9 cellular contexts compared by ENCODE assay signal in the genomic region with DNA sequence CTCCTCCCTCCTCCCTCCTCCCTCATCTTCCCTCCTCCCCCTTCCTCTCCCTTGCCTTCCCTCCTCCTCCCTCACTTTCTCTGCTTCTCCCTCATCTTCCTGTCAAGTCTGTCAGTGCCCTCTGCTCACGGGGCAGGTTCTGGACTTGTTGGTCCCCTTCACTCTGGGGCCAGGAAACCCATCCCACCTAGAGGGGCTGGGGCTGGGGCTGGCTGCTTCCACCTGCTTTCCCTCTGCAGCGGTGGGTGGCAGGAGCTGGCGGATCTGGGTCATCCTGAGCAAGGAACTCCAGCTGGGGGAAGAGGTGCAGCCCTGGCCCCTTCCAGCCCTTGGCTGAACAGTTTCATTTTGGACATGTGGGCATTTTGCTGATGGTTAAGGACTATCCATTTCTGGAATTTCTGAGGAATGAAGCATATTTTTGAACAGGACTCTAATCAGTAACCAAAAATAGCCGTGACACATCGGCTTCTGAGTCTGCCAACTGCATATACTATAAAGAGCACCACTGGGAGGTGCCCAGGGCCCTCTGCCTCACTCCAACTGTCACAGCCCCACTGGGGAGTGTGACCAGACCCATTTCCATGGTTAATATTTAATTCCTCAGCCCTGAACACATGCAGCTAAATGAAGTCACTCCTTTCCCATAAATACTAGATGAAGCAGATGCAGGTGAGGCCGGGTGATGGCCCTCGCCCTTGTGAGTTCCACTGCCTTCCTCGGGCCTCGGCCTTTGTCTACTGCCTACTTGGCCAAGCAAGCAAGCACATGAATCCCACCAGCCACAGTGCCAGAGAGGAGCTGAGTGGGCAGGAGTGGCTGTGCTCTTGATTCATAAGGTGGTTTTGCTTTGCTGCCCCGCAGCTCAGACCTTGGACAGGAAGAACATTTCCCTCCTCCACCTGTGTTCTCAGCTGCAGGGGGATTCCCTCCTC. TPM values are rescaled to one million over a fixed set of nuclear protein-coding genes. Genes with fewer than 3 reads are reported as not detected.
DNase-seq lines count a peak whose midpoint lies in the region; ATAC-seq and TF ChIP-seq lines count a peak whose summit lies in the region.
"Had no signal": no experiment of that assay in that cellular context is flagged by ENCODE, and none has a peak within 500 bp of the region (broad histone marks: within the 10 kb centered on the region; RNA-seq: fewer than 3 reads in every experiment).

No MANE protein-coding gene starts in this region.

- ATAC-seq in body of pancreas: peak; percentile 85

- peak in 2 of 3 donors; percentile 36 to 42 for TF ChIP-seq POLR2A in body of pancreas (IDR thresholded peaks at IDR 0.05)

- no peak overlapping the region for H3K18ac ChIP-seq in mesenchymal stem cell (ENCODE audit: low read depth in 1 of 2, low read length in 2 of 2)

- intact Hi-C loops in body of pancreas (cut with DNase I): no loop called here

- no peaks in the 10 kb centered on the region for H3K4me1 ChIP-seq in HEK293 (ENCODE audit: control insufficient read depth, insufficient read depth, low read length)
- H3K4me1 ChIP-seq in body of pancreas: peaks cover 21% of the 10 kb centered on the region
- peaks cover 32% of the 10 kb centered on the region for H3K4me1 ChIP-seq in mesenchymal stem cell (ENCODE audit: control insufficient read depth, insufficient read depth, low read depth, low read length)
- H3K4me1 ChIP-seq in HAP-1: no peaks in the 10 kb centered on the region

- WGBS in body of pancreas, 2 donors: 15 to 44% methylated on average over 9 to 10 of the region's 10 CpGs
- 84% methylated on average over 9 of the region's 10 CpGs for WGBS in mesenchymal stem cell

- no peak overlapping the region for H3K4ac ChIP-seq in mesenchymal stem cell (ENCODE audit: low read depth in 1 of 2, low read length in 2 of 2)

- POLR2A ChIA-PET in HEK293 (lab: Yijun Ruan, JAX): no interaction called here

- H3K27ac ChIP-seq in HEK293 (ENCODE audit: extremely low read depth, low read depth, low read length) (no peak overlapping the region), body of pancreas (peak overlapping the region; percentile 38 to 81 (median 62)), mesenchymal stem cell (ENCODE audit: low read length, poor library complexity, severe bottlenecking) (peak overlapping the region; percentile 73)

- H3K9me3 ChIP-seq in HEK293 (ENCODE audit: control insufficient read depth, insufficient read depth, low read depth, low read length): no peaks in the 10 kb centered on the region
- H3K9me3 ChIP-seq in body of pancreas: no peaks in the 10 kb centered on the region
- H3K9me3 ChIP-seq in mesenchymal stem cell (ENCODE audit: control insufficient read depth, low read length): no peaks in the 10 kb centered on the region
- H3K9me3 ChIP-seq in HAP-1: no peaks in the 10 kb centered on the region

- peak overlapping the region; percentile 61 for H2AK5ac ChIP-seq in mesenchymal stem cell (ENCODE audit: low read length, severe bottlenecking)

- no peak overlapping the region for H4K8ac ChIP-seq in mesenchymal stem cell (ENCODE audit: low read length)

- peak overlapping the region; percentile 44 for H3K4me2 ChIP-seq in mesenchymal stem cell (ENCODE audit: low read length, poor library complexity, severe bottlenecking)

- no peak overlapping the region for H2BK120ac ChIP-seq in mesenchymal stem cell (ENCODE audit: low read depth, low read length)

- peak overlapping the region; percentile 84 for H2BK5ac ChIP-seq in mesenchymal stem cell (ENCODE audit: low read depth, low read length, poor library complexity, severe bottlenecking)

- TF ChIP-seq CTCF in AG09319 (IDR thresholded peaks at IDR 0.05; ENCODE audit: low read depth, low read length): no peak; the same call in none of the 2 replicates
- TF ChIP-seq CTCF in HEK293 (tag by site-specific recombination; IDR thresholded peaks at IDR 0.05): no peak
- TF ChIP-seq CTCF in body of pancreas (IDR thresholded peaks at IDR 0.05): peak in 3 of 7 experiments; percentile 5 to 20 (median 19)

- peak overlapping the region; percentile 74 for H3K9ac ChIP-seq in mesenchymal stem cell (ENCODE audit: low read length)

- peak; percentile 25 for DNase-seq in AG09319 (ENCODE audit: extremely low read depth, low read depth)
- peak; percentile 44 to 79 (median 70) for DNase-seq in body of pancreas
- peak; percentile 29 for DNase-seq in mesenchymal stem cell
- no peak for DNase-seq in activated T-cell treated with anti-CD3 and anti-CD28 coated beads, Interleukin-2, amount 50 U/mL, for 48 hours
- DNase-seq in NCI-H2107 (lab: John Stamatoyannopoulos, UW): no peak
- no peak for DNase-seq in HAP-1 (ENCODE audit: low spot score in 2 of 2)
- DNase-seq in Kasumi-1 (lab: John Stamatoyannopoulos, UW): no peak
- DNase-seq: DMS79 treated with DMSO at 0.1 percent for 48 hours had no signal

- H2BK15ac ChIP-seq in mesenchymal stem cell (ENCODE audit: low read depth, poor library complexity, severe bottlenecking): no peak overlapping the region

- H3K27me3 ChIP-seq in body of pancreas (no peaks in the 10 kb centered on the region), mesenchymal stem cell (ENCODE audit: control insufficient read depth in 1 of 2, insufficient read depth in 1 of 2, low read length in 2 of 2) (no peaks in the 10 kb centered on the region), HAP-1 (ENCODE audit: low read depth) (no peaks in the 10 kb centered on the region)

- H3K4me3 ChIP-seq in HEK293 (ENCODE audit: low read depth, low read length) (no peak overlapping the region), body of pancreas (no peak overlapping the region), mesenchymal stem cell (ENCODE audit: insufficient read depth in 1 of 2, low read depth in 1 of 2, low read length in 2 of 2) (no peak overlapping the region), HAP-1 (no peak overlapping the region)

- no peak overlapping the region for H2AFZ ChIP-seq in mesenchymal stem cell (ENCODE audit: low read depth, low read length)

- H3K14ac ChIP-seq in mesenchymal stem cell (ENCODE audit: low read length in 2 of 2): no peak overlapping the region

- H3K36me3 ChIP-seq in HEK293 (ENCODE audit: control insufficient read depth in 2 of 2, insufficient read depth in 1 of 2, low read length in 2 of 2) (no peaks in the 10 kb centered on the region), body of pancreas (replicated peaks in 1 of 2; ENCODE audit: insufficient read depth in 1 of 2, low read depth in 2 of 2) (no peaks in the 10 kb centered on the region), mesenchymal stem cell (ENCODE audit: control insufficient read depth in 1 of 2, insufficient read depth in 2 of 2, low read depth in 1 of 2, low read length in 2 of 2) (no peaks in the 10 kb centered on the region), HAP-1 (replicated peaks) (no peaks in the 10 kb centered on the region)

- H3K23ac ChIP-seq in mesenchymal stem cell (ENCODE audit: low read length in 2 of 2): no peak overlapping the region

- H4K91ac ChIP-seq in mesenchymal stem cell (ENCODE audit: low read length): no peak overlapping the region

- no peak overlapping the region for H2BK12ac ChIP-seq in mesenchymal stem cell (ENCODE audit: low read length in 2 of 2)

- CTCF ChIA-PET in HEK293 (lab: Yijun Ruan, JAX): no interaction called here

- no peaks in the 10 kb centered on the region for H3K79me1 ChIP-seq in mesenchymal stem cell (replicated peaks; ENCODE audit: low read length, poor library complexity, severe bottlenecking)

- in situ Hi-C loops in HAP-1 (cut with MboI; ENCODE audit: low sequenced_read_pairs): no loop called here

TF ChIP-seq in HEK293, 187 proteins besides CTCF, POLR2A, EP300 and RAD21:
- TF ChIP-seq KLF8 (tag by site-specific recombination; IDR thresholded peaks at IDR 0.05) (no peak), EGR2 (tag by site-specific recombination; IDR thresholded peaks at IDR 0.05; ENCODE audit: low read depth) (peak; percentile 4; the same call in 1 of the 2 replicates), ZFHX2 (tag by site-specific recombination; conservative IDR thresholded peaks at IDR 0.05) (peak; percentile 10)
- TF ChIP-seq, protein P1, sequence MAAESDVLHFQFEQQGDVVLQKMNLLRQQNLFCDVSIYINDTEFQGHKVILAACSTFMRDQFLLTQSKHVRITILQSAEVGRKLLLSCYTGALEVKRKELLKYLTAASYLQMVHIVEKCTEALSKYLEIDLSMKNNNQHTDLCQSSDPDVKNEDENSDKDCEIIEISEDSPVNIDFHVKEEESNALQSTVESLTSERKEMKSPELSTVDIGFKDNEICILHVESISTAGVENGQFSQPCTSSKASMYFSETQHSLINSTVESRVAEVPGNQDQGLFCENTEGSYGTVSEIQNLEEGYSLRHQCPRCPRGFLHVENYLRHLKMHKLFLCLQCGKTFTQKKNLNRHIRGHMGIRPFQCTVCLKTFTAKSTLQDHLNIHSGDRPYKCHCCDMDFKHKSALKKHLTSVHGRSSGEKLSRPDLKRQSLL (tag by site-specific recombination; IDR thresholded peaks at IDR 0.05): no peak

RNA-seq across cellular contexts. Expression of gene CHDH, which starts 39.8 kb away (rescaled TPM):
- 10 to 100 TPM; 21.5 to 26.0 TPM for total RNA-seq in body of pancreas
- polyA plus RNA-seq in mesenchymal stem cell (2013, experiment 1 of 2): 0.01 TPM
- under 0.01 TPM for polyA plus RNA-seq in mesenchymal stem cell (2013, experiment 2 of 2)

RNA-seq across cellular contexts. Expression of gene IL17RB, which starts 39.9 kb away (rescaled TPM):
- 10 to 100 TPM; 16.5 to 17.6 TPM for total RNA-seq in body of pancreas
- not detected for polyA plus RNA-seq in mesenchymal stem cell (2013, experiment 1 of 2)
- polyA plus RNA-seq in mesenchymal stem cell (2013, experiment 2 of 2): 0.04 TPM

Comparison
In these comparisons a context has a peak if more than half of its experiments do, and no peak if none do; other contexts are left out.
1. DNase-seq: peak in AG09319 (single experiment), body of pancreas (4 of 4) and mesenchymal stem cell (single experiment); none in activated T-cell treated with anti-CD3 and anti-CD28 coated beads, Interleukin-2, amount 50 U/mL, for 48 hours (0 of 2), NCI-H2107 (single experiment), HAP-1 (0 of 2) and Kasumi-1 (0 of 2).